ENCODE assay signal across 17 cellular contexts in genomic region chr15:61069369-61070075, GRCh38.
A peak's percentile ranks its signal among the peaks of the same experiment; 100 is the strongest.
DNase-seq lines count a peak whose midpoint lies in the region; ATAC-seq and TF ChIP-seq lines count a peak whose summit lies in the region.
"Had no signal": no experiment of that assay in that cellular context is flagged by ENCODE, and none has a peak within 500 bp of the region (broad histone marks: within the 10 kb centered on the region; RNA-seq: fewer than 3 reads in every experiment).

No MANE protein-coding gene starts in this region.

- peaks cover 33% of the 10 kb centered on the region for H3K4me1 ChIP-seq in psoas muscle

- DNase-seq in NCI-H1417 (lab: John Stamatoyannopoulos, UW) (peak; percentile 16 to 84 (median 21)), NCI-H1417 treated with DMSO at 0.1 percent for 48 hours (lab: John Stamatoyannopoulos, UW) (no peak), NCI-H524 treated with DMSO at 0.1 percent for 48 hours (lab: John Stamatoyannopoulos, UW) (peak; percentile 50), endothelial cell (ENCODE audit: low spot score) (peak; percentile 23), sciatic nerve (ENCODE audit: low spot score) (no peak), psoas muscle (no peak)
- DNase-seq: activated CD4-positive, alpha-beta T cell treated with anti-CD3 and anti-CD28 coated beads, Interleukin-2, amount 10 ng/mL, durations not matched to agents 24 days and 14 days; activated T-cell treated with anti-CD3 and anti-CD28 coated beads, Interleukin-2, amount 50 U/mL, for 1 hour; caudate nucleus; CD8-positive, alpha-beta memory T cell; NCI-H1436; NK-92 treated with Interleukin-12 subunit alpha and Interleukin-12 subunit beta, amount 100 ng/mL, for 24 hours; pancreas had no signal

- intact Hi-C loops in sciatic nerve (cut with DNase I): no loop called here
- intact Hi-C loops in psoas muscle (cut with DNase I): no loop called here

- no peak overlapping the region for H3K27ac ChIP-seq in psoas muscle
- H3K27ac ChIP-seq: pancreas had no signal

- no peak for TF ChIP-seq CTCF in endothelial cell (IDR thresholded peaks at IDR 0.05; ENCODE audit: unreplicated experiment)
- no peak for TF ChIP-seq CTCF in psoas muscle (IDR thresholded peaks at IDR 0.05)

- H3K9me3 Mint-ChIP-seq in endothelial cell (ENCODE audit: unreplicated experiment): no peaks in the 10 kb centered on the region
- H3K9me3 Mint-ChIP-seq: activated CD4-positive, alpha-beta T cell treated with anti-CD3 and anti-CD28 coated beads, Interleukin-2, amount 10 ng/mL, durations not matched to agents 24 days and 14 days; CD8-positive, alpha-beta memory T cell had no signal

- H3K4me1 Mint-ChIP-seq in endothelial cell (ENCODE audit: unreplicated experiment): peaks cover 36% of the 10 kb centered on the region
- H3K4me1 Mint-ChIP-seq: activated CD4-positive, alpha-beta T cell treated with anti-CD3 and anti-CD28 coated beads, Interleukin-2, amount 10 ng/mL, durations not matched to agents 24 days and 14 days; CD8-positive, alpha-beta memory T cell had no signal

- H3K27me3 ChIP-seq in psoas muscle (ENCODE audit: insufficient read depth in 3 of 3, low read length in 2 of 3): no peaks in the 10 kb centered on the region
- H3K27me3 ChIP-seq: pancreas had no signal

- H3K4me3 ChIP-seq in psoas muscle: no peak overlapping the region
- H3K4me3 ChIP-seq: K562, pancreas had no signal

- ATAC-seq in sciatic nerve: peak; percentile 87
- no peak for ATAC-seq in GM18909 (IDR thresholded peaks at IDR 0.05; ENCODE audit: poor library complexity, unreplicated experiment)
- no peak for ATAC-seq in GM21529 (IDR thresholded peaks at IDR 0.05; ENCODE audit: unreplicated experiment)
- ATAC-seq in psoas muscle: no peak
- ATAC-seq: K562 had no signal

- WGBS in psoas muscle, 3 donors: 19 to 27% (median 22%) methylated on average over 7 of the region's 7 CpGs

- H3K27me3 Mint-ChIP-seq in endothelial cell (ENCODE audit: unreplicated experiment): no peaks in the 10 kb centered on the region

- no peaks in the 10 kb centered on the region for H3K36me3 ChIP-seq in psoas muscle (ENCODE audit: insufficient read depth in 1 of 2, low read depth in 1 of 2)
- H3K36me3 ChIP-seq: pancreas had no signal

- H3K9me3 ChIP-seq in psoas muscle: no peaks in the 10 kb centered on the region
- H3K9me3 ChIP-seq: pancreas had no signal

- H3K4me3 Mint-ChIP-seq in endothelial cell (ENCODE audit: unreplicated experiment): peak overlapping the region; percentile 28
- H3K4me3 Mint-ChIP-seq: activated CD4-positive, alpha-beta T cell treated with anti-CD3 and anti-CD28 coated beads, Interleukin-2, amount 10 ng/mL, durations not matched to agents 24 days and 14 days; activated naive CD8-positive, alpha-beta T cell; CD8-positive, alpha-beta memory T cell had no signal

- peak overlapping the region; percentile 85 for H3K27ac Mint-ChIP-seq in endothelial cell (ENCODE audit: unreplicated experiment)
- H3K27ac Mint-ChIP-seq: activated CD4-positive, alpha-beta T cell treated with anti-CD3 and anti-CD28 coated beads, Interleukin-2, amount 10 ng/mL, durations not matched to agents 24 days and 14 days; activated naive CD8-positive, alpha-beta T cell had no signal

- H3K36me3 Mint-ChIP-seq in endothelial cell (ENCODE audit: low read depth, unreplicated experiment): no peaks in the 10 kb centered on the region
- H3K36me3 Mint-ChIP-seq: activated naive CD8-positive, alpha-beta T cell; CD8-positive, alpha-beta memory T cell had no signal

Comparison
In these comparisons a context has a peak if more than half of its experiments do, and no peak if none do; other contexts are left out.
1. DNase-seq: peak in NCI-H1417 (3 of 3), NCI-H524 treated with DMSO at 0.1 percent for 48 hours (single experiment) and endothelial cell (single experiment); none in NCI-H1417 treated with DMSO at 0.1 percent for 48 hours (single experiment), sciatic nerve (single experiment) and psoas muscle (0 of 2).